8 cellular contexts compared by ENCODE assay signal in the genomic region with DNA sequence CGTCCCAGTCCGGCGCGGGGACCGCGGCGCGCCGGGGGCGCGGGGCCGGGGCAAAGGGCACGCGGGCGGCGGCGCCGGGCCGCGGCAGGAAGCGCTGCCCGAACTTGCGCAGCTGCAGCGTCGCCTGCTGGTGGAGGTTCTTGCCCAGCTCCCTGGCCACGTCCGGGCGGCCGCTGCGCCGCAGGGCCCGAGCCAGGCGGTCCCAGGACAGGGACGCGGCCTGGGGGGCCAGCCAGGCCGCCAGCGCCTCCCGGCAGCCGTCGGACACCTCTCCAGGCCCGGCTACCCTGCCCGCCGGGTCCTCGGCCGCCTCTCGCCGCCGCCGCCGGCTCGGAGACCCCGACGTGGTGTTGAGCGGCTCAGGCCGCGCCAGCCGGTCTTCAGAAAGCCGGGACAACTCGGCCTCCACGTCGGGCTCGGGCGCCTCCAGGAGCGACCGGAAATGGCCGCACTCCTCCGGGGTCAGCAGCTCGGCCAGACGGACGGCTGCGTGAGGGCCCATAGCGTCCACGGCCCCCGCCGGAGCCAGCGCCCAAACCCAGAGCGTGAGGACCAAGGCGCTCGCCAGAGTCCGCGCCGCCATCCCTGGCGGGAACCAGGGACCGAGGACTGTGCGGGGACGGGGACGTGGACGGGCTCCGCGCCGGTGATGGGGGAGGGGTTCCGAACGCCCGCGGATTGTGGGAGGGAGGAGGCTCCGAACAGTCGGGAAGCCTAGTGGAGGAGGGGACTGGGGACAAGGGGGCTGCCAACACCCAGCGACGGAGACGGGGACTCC. TPM values are rescaled to one million over a fixed set of nuclear protein-coding genes. Genes with fewer than 3 reads are reported as not detected.
A peak's percentile ranks its signal among the peaks of the same experiment; 100 is the strongest.
DNase-seq lines count a peak whose midpoint lies in the region; ATAC-seq and TF ChIP-seq lines count a peak whose summit lies in the region.

No MANE protein-coding gene starts in this region.

- H3K27me3 Mint-ChIP-seq in HFFc6 (ENCODE audit: insufficient read depth) (peaks cover 9% of the 10 kb centered on the region), type B pancreatic cell (peaks cover 23% of the 10 kb centered on the region)
- H3K27me3 Mint-ChIP-seq in activated naive CD8-positive, alpha-beta T cell treated with anti-CD3 and anti-CD28 coated beads, Interleukin-2, amount 50 U/mL, for 24 hours: peaks cover 11% of the 10 kb centered on the region

- H3K9me3 Mint-ChIP-seq in HFFc6: no peaks in the 10 kb centered on the region
- no peaks in the 10 kb centered on the region for H3K9me3 Mint-ChIP-seq in activated naive CD8-positive, alpha-beta T cell treated with anti-CD3 and anti-CD28 coated beads, Interleukin-2, amount 50 U/mL, for 24 hours
- H3K9me3 Mint-ChIP-seq in type B pancreatic cell: no peaks in the 10 kb centered on the region

- TF ChIP-seq CTCF in HFFc6 (IDR thresholded peaks at IDR 0.05): peak; percentile 77
- peak; percentile 25 for TF ChIP-seq CTCF in parathyroid adenoma (IDR thresholded peaks at IDR 0.05)
- TF ChIP-seq CTCF in type B pancreatic cell (conservative IDR thresholded peaks at IDR 0.05): peak; percentile 76

- intact Hi-C loops in cardiac septum (cut with DNase I): no loop called here

- H3K9ac ChIP-seq in parathyroid adenoma: no peak overlapping the region

- peak overlapping the region; percentile 69 for H3K27ac Mint-ChIP-seq in HFFc6
- peak overlapping the region; percentile 44 for H3K27ac Mint-ChIP-seq in activated naive CD8-positive, alpha-beta T cell treated with anti-CD3 and anti-CD28 coated beads, Interleukin-2, amount 50 U/mL, for 24 hours
- H3K27ac Mint-ChIP-seq in type B pancreatic cell: peak overlapping the region; percentile 67

- H3K79me2 ChIP-seq in parathyroid adenoma: no peaks in the 10 kb centered on the region

- H3K9me3 ChIP-seq in parathyroid adenoma (ENCODE audit: control insufficient read depth, low read length): no peaks in the 10 kb centered on the region

- H3K27ac ChIP-seq in parathyroid adenoma: peak overlapping the region; percentile 5

- H3K4me1 Mint-ChIP-seq in HFFc6 (ENCODE audit: low read depth) (peaks cover 32% of the 10 kb centered on the region), type B pancreatic cell (ENCODE audit: unreplicated experiment) (peaks cover 9% of the 10 kb centered on the region)
- peaks cover 8% of the 10 kb centered on the region for H3K4me1 Mint-ChIP-seq in activated naive CD8-positive, alpha-beta T cell treated with anti-CD3 and anti-CD28 coated beads, Interleukin-2, amount 50 U/mL, for 24 hours

- H3K4me3 Mint-ChIP-seq in HFFc6 (peak overlapping the region; percentile 65; the same call in 1 of the 2 replicates), type B pancreatic cell (peak overlapping the region; percentile 81)
- H3K4me3 Mint-ChIP-seq in activated naive CD8-positive, alpha-beta T cell treated with anti-CD3 and anti-CD28 coated beads, Interleukin-2, amount 50 U/mL, for 24 hours: peak overlapping the region; percentile 76

- ATAC-seq in activated naive CD8-positive, alpha-beta T cell treated with anti-CD3 and anti-CD28 coated beads, Interleukin-2, amount 50 U/mL, for 24 hours: peak; percentile 70
- no peak for ATAC-seq in GM21528 (IDR thresholded peaks at IDR 0.05; ENCODE audit: low FRiP score, unreplicated experiment)

- DNase-seq in AG20443 (ENCODE audit: low spot score) (peak; percentile 95), HFFc6 (peak; percentile 45), SKM-1 treated with dmso at 0.1 percent for 144 hours (lab: John Stamatoyannopoulos, UW; ENCODE audit: unreplicated experiment) (peak; percentile 15), cardiac septum (ENCODE audit: low spot score) (peak; percentile 89), type B pancreatic cell (ENCODE audit: extremely low spot score, unreplicated experiment) (peak; percentile 79)
- peak; percentile 77 for DNase-seq in activated naive CD8-positive, alpha-beta T cell treated with anti-CD3 and anti-CD28 coated beads, Interleukin-2, amount 50 U/mL, for 24 hours

- no peaks in the 10 kb centered on the region for H3K4me1 ChIP-seq in parathyroid adenoma

- H3K4me3 ChIP-seq in parathyroid adenoma (ENCODE audit: low read depth, low read length): peak overlapping the region; percentile 47

- H2AFZ ChIP-seq in parathyroid adenoma: peak overlapping the region; percentile 85

- no peaks in the 10 kb centered on the region for H3K36me3 Mint-ChIP-seq in HFFc6 (ENCODE audit: low read depth)
- H3K36me3 Mint-ChIP-seq in activated naive CD8-positive, alpha-beta T cell treated with anti-CD3 and anti-CD28 coated beads, Interleukin-2, amount 50 U/mL, for 24 hours (ENCODE audit: low read depth): no peaks in the 10 kb centered on the region
- peaks cover 5% of the 10 kb centered on the region for H3K36me3 Mint-ChIP-seq in type B pancreatic cell

- H3K27me3 ChIP-seq in parathyroid adenoma (ENCODE audit: control insufficient read depth, insufficient read depth, low read length): no peaks in the 10 kb centered on the region

- H3K36me3 ChIP-seq in parathyroid adenoma (ENCODE audit: control insufficient read depth, insufficient read depth, low read length): no peaks in the 10 kb centered on the region

- peak overlapping the region; percentile 73 for H3K4me2 ChIP-seq in parathyroid adenoma (ENCODE audit: low read length)

RNA-seq across cellular contexts. Expression of gene FIGNL2, which starts 34.0 kb away (rescaled TPM):
- not detected for total RNA-seq in HFFc6 (2021; fragmentation: NEBNext Ultra II Directional; extraction: Animal tissue kit (Norgen Biotek cat#: 25700))
- total RNA-seq in cardiac septum (0.32 TPM), type B pancreatic cell (ENCODE audit: low replicate concordance) (5.7 and 17.8 TPM in 2 replicates)

Comparison
In these comparisons a context has a peak if more than half of its experiments do, and no peak if none do; other contexts are left out.
1. DNase-seq: peak in every context shown above with its lines; median percentile 95 in AG20443; 89 in cardiac septum; 79 in type B pancreatic cell; 77 in activated naive CD8-positive, alpha-beta T cell treated with anti-CD3 and anti-CD28 coated beads, Interleukin-2, amount 50 U/mL, for 24 hours; 45 in HFFc6; 15 in SKM-1 treated with dmso at 0.1 percent for 144 hours.
2. CTCF ChIP-seq: peak in every context shown above with its lines; median percentile 77 in HFFc6; 76 in type B pancreatic cell; 25 in parathyroid adenoma.